Comparison of ENCODE assay signal across 17 cellular contexts in genomic region chr13:98307392-98307743, GRCh38.
DNase-seq lines count a peak whose midpoint lies in the region; ATAC-seq and TF ChIP-seq lines count a peak whose summit lies in the region.
"Had no signal": no experiment of that assay in that cellular context is flagged by ENCODE, and none has a peak within 500 bp of the region (broad histone marks: within the 10 kb centered on the region; RNA-seq: fewer than 3 reads in every experiment).

No MANE protein-coding gene starts in this region.

- no peak for TF ChIP-seq CTCF in brain (conservative IDR thresholded peaks at IDR 0.05)
- TF ChIP-seq CTCF in osteocyte (IDR thresholded peaks at IDR 0.05): no peak

- peak overlapping the region; percentile 74 for H3K4me2 ChIP-seq in BLaER1

- peaks cover 7% of the 10 kb centered on the region; the same call in 1 of the 2 replicates for H3K9me3 ChIP-seq in BLaER1
- H3K9me3 ChIP-seq in iPS-20b (ENCODE audit: insufficient read depth, low read depth, low read length): no peaks in the 10 kb centered on the region
- H3K9me3 ChIP-seq: tibial artery had no signal

- no peaks in the 10 kb centered on the region for H3K27me3 Mint-ChIP-seq in brain
- no peaks in the 10 kb centered on the region for H3K27me3 Mint-ChIP-seq in osteocyte (ENCODE audit: unreplicated experiment)
- H3K27me3 Mint-ChIP-seq: activated naive CD8-positive, alpha-beta T cell treated with anti-CD3 and anti-CD28 coated beads, Interleukin-2, amount 50 U/mL, for 24 hours had no signal

- H3K4me3 Mint-ChIP-seq in brain (no peak overlapping the region), osteocyte (ENCODE audit: unreplicated experiment) (no peak overlapping the region)
- H3K4me3 Mint-ChIP-seq: activated naive CD8-positive, alpha-beta T cell treated with anti-CD3 and anti-CD28 coated beads, Interleukin-2, amount 50 U/mL, for 24 hours had no signal

- H3K4me3 ChIP-seq in BLaER1 (peak overlapping the region; percentile 22; the same call in 1 of the 2 replicates), iPS-20b (ENCODE audit: low read length) (no peak overlapping the region)
- H3K4me3 ChIP-seq: tibial artery had no signal

- peaks cover 25% of the 10 kb centered on the region for H3K36me3 Mint-ChIP-seq in brain
- H3K36me3 Mint-ChIP-seq in osteocyte (ENCODE audit: unreplicated experiment): peaks cover 16% of the 10 kb centered on the region

- H3K27me3 ChIP-seq in BLaER1: no peaks in the 10 kb centered on the region
- no peaks in the 10 kb centered on the region for H3K27me3 ChIP-seq in iPS-20b (ENCODE audit: insufficient read depth, low read length)
- H3K27me3 ChIP-seq: tibial artery had no signal

- H3K27ac Mint-ChIP-seq in brain (peak overlapping the region in 3 of 5 experiments; percentile 52 to 66 (median 54)), osteocyte (ENCODE audit: unreplicated experiment) (peak overlapping the region; percentile 84)
- H3K27ac Mint-ChIP-seq: activated naive CD8-positive, alpha-beta T cell treated with anti-CD3 and anti-CD28 coated beads, Interleukin-2, amount 50 U/mL, for 24 hours had no signal

- DNase-seq in osteocyte (ENCODE audit: extremely low spot score, unreplicated experiment): no peak
- no peak for DNase-seq in NCI-H524 (lab: John Stamatoyannopoulos, UW)
- no peak for DNase-seq in NCI-H2029 (lab: John Stamatoyannopoulos, UW)
- no peak for DNase-seq in dedifferentiated amniotic fluid mesenchymal stem cell (ENCODE audit: extremely low spot score)
- DNase-seq: activated CD4-positive, alpha-beta T cell treated with anti-CD3 and anti-CD28 coated beads for 1 hour; activated naive CD8-positive, alpha-beta T cell treated with anti-CD3 and anti-CD28 coated beads, Interleukin-2, amount 50 U/mL, for 24 hours; kidney glomerular epithelial cell; NCI-H1048; NCI-H446 treated with DMSO at 0.1 percent for 48 hours; nucleus accumbens; OCI-M1; SW 1271; tibial artery had no signal

- H3K4me1 Mint-ChIP-seq in brain: peaks cover 58% of the 10 kb centered on the region
- H3K4me1 Mint-ChIP-seq in osteocyte (ENCODE audit: unreplicated experiment): peaks cover 62% of the 10 kb centered on the region
- H3K4me1 Mint-ChIP-seq: activated naive CD8-positive, alpha-beta T cell treated with anti-CD3 and anti-CD28 coated beads, Interleukin-2, amount 50 U/mL, for 24 hours had no signal

- H3K36me3 ChIP-seq in BLaER1 (no peaks in the 10 kb centered on the region), iPS-20b (ENCODE audit: insufficient read depth, low read depth, low read length) (no peaks in the 10 kb centered on the region)
- H3K36me3 ChIP-seq: tibial artery had no signal

- no peaks in the 10 kb centered on the region for H4K20me1 ChIP-seq in BLaER1

- ATAC-seq in HG03460 (IDR thresholded peaks at IDR 0.05; ENCODE audit: unreplicated experiment): no peak
- ATAC-seq: activated naive CD8-positive, alpha-beta T cell treated with anti-CD3 and anti-CD28 coated beads, Interleukin-2, amount 50 U/mL, for 24 hours had no signal

- H3K4me1 ChIP-seq in BLaER1 (peaks cover 75% of the 10 kb centered on the region), iPS-20b (ENCODE audit: insufficient read depth, low read length) (peaks cover 6% of the 10 kb centered on the region; the same call in 1 of the 2 replicates)

- peak overlapping the region; percentile 17 for H3K9ac ChIP-seq in BLaER1
- H3K9ac ChIP-seq in iPS-20b (ENCODE audit: low read depth, low read length): 0 out of 2 replicates have a peak overlapping the region, but pooled peaks have one; percentile 6

- H3K27ac ChIP-seq in BLaER1 (peak overlapping the region; percentile 76), iPS-20b (ENCODE audit: low read length) (no peak overlapping the region)
- H3K27ac ChIP-seq: tibial artery had no signal

- peaks cover 4 to 12% (median 8%) of the 10 kb centered on the region in 5 experiments for H3K9me3 Mint-ChIP-seq in brain
- no peaks in the 10 kb centered on the region for H3K9me3 Mint-ChIP-seq in osteocyte (ENCODE audit: unreplicated experiment)
- H3K9me3 Mint-ChIP-seq: activated naive CD8-positive, alpha-beta T cell treated with anti-CD3 and anti-CD28 coated beads, Interleukin-2, amount 50 U/mL, for 24 hours had no signal
